ENCODE assay signal across 24 cellular contexts in the genomic region with DNA sequence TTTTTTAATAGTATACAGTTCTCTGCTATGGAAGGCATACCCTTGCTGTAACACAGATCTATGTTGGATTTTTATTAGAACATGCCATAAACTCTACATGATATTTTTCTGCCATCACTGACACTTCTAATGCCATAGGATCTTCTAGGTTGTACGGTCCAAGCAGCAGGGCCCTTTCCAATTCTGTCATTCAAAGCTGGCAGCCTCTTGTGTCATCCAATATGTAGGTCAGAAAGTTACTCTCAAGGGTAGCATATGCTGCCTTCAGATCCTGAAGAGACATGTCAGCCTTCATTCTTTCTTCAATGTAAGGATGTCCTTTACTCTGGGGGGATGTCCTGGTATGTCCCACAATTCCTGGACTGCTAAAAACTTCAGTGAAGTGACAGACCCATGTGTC.
"Had no signal": no experiment of that assay in that cellular context is flagged by ENCODE, and none has a peak within 500 bp of the region (broad histone marks: within the 10 kb centered on the region; RNA-seq: fewer than 3 reads in every experiment).

No MANE protein-coding gene starts in this region.

- H3K4me3 ChIP-seq: pancreas, prostate gland, right lobe of liver, sigmoid colon, stomach, thoracic aorta, thyroid gland, tibial nerve, upper lobe of left lung, vagina had no signal

- H3K27ac ChIP-seq: neutrophil, pancreas, prostate gland, right lobe of liver, sigmoid colon, stomach, thoracic aorta, thyroid gland, tibial nerve, upper lobe of left lung, vagina had no signal

- ATAC-seq: natural killer cell treated with Interleukin-12 subunit alpha and Interleukin-12 subunit beta and Interleukin-15 and Interleukin-18, amount 100 ng/mL, for 72 hours; pancreas; right cardiac atrium; right lobe of liver; stimulated activated effector memory CD8-positive, alpha-beta T cell treated with anti-CD3 and anti-CD28 coated beads, Interleukin-12 subunit alpha, Interleukin-12 subunit beta, amount 100 ng/mL, for 72 hours; stimulated activated naive B cell treated with anti-CD40 and anti-IgM and Interleukin-4, amounts not matched to agents 10 μg/mL and 1 μg/mL and 100 μg/mL, for 72 hours had no signal

- H3K4me1 ChIP-seq: pancreas, prostate gland, sigmoid colon, stomach, tibial nerve, upper lobe of left lung, vagina had no signal

- H3K9me3 ChIP-seq: neutrophil, pancreas, prostate gland, right lobe of liver, sigmoid colon, stomach, thoracic aorta, thyroid gland, tibial nerve, upper lobe of left lung, vagina had no signal

- H3K27me3 ChIP-seq: neutrophil, pancreas, right lobe of liver, sigmoid colon, stomach, thyroid gland, tibial nerve, upper lobe of left lung, vagina had no signal

- H3K36me3 ChIP-seq: neutrophil, pancreas, prostate gland, right lobe of liver, sigmoid colon, stomach, thoracic aorta, thyroid gland, tibial nerve, upper lobe of left lung, vagina had no signal

- DNase-seq: nephron progenitor cell; nucleus accumbens; pancreas; right cardiac atrium; right lobe of liver; sigmoid colon; small intestine; stimulated activated CD4-positive, alpha-beta T cell treated with anti-CD3 and anti-CD28 coated beads, Interleukin-15, amount 100 ng/mL, for 24 hours; stimulated activated CD4-positive, alpha-beta T cell treated with anti-CD3 and anti-CD28 coated beads, Interleukin-2, amount 100 ng/mL, for 24 hours; stimulated activated CD4-positive, alpha-beta T cell treated with anti-CD3 and anti-CD28 coated beads, Interleukin-2, amount 100 ng/mL, for 48 hours; stimulated activated CD4-positive, alpha-beta T cell treated with anti-CD3 and anti-CD28 coated beads, Interleukin-4, amount 100 ng/mL, for 24 hours; stimulated activated naive B cell treated with anti-CD40 and anti-IgM and Interleukin-4, amounts not matched to agents 10 μg/mL and 1 μg/mL and 100 μg/mL, for 72 hours; stimulated activated naive CD4-positive, alpha-beta T cell treated with Interleukin-2 at 50 U/mL for 16 hours; stomach; thyroid gland; trophoblast cell; upper lobe of left lung had no signal
